11 cellular contexts compared by ENCODE assay signal in genomic region chr4:165476214-165477098, GRCh38.
DNase-seq lines count a peak whose midpoint lies in the region; TF ChIP-seq lines count a peak whose summit lies in the region.
"Had no signal": no experiment of that assay in that cellular context is flagged by ENCODE, and none has a peak within 500 bp of the region (broad histone marks: within the 10 kb centered on the region; RNA-seq: fewer than 3 reads in every experiment).

No MANE protein-coding gene starts in this region.

- DNase-seq in HCEC 1CT: peak; percentile 6
- peak; percentile 2 for DNase-seq in RPMI7951 (ENCODE audit: low read depth)
- peak; percentile 63 for DNase-seq in fibroblast of pulmonary artery (ENCODE audit: low read depth)
- no peak for DNase-seq in SW480 (ENCODE audit: low spot score)
- no peak for DNase-seq in NCI-H526 (lab: John Stamatoyannopoulos, UW)
- DNase-seq in COLO668 (lab: John Stamatoyannopoulos, UW; ENCODE audit: unreplicated experiment): no peak
- DNase-seq in A673 (ENCODE audit: low spot score): no peak
- DNase-seq: activated naive CD4-positive, alpha-beta T cell treated with anti-CD3 and anti-CD28 coated beads, Interleukin-2, amount 50 U/mL, for 16 hours; CD4-positive, alpha-beta T cell; stimulated activated CD4-positive, alpha-beta T cell treated with anti-CD3 and anti-CD28 coated beads, Interleukin-4, amount 100 ng/mL, for 24 hours had no signal

- POLR2A ChIA-PET in A673 (lab: Charles Lee; ENCODE audit: low non-redundant PET): interaction anchor here (0.6 to 0.7 kb wide), 2 partner anchors 1146 to 1165 kb away, joined by 3 read pairs; no protein-coding TSS in a partner anchor

- BruUV-seq in A673 (replicated peaks; lab: Mats Ljungman, UMichigan): no TSS peak

- H3K27ac ChIP-seq in skin epidermis (peak overlapping the region in 12 of 21 experiments; percentile 2 to 63 (median 44)), A673 (ENCODE audit: low read depth, low read length, poor library complexity, severe bottlenecking) (no peak overlapping the region)

- no peaks in the 10 kb centered on the region for H3K4me1 ChIP-seq in A673 (ENCODE audit: insufficient read depth, low read length, poor library complexity, severe bottlenecking)

- H3K36me3 ChIP-seq in A673 (ENCODE audit: insufficient read depth, low read length, poor library complexity, severe bottlenecking): no peaks in the 10 kb centered on the region

- no peaks in the 10 kb centered on the region for H3K27me3 ChIP-seq in A673 (replicated peaks; ENCODE audit: insufficient read depth, low read depth, low read length, poor library complexity)

- CTCF ChIA-PET in A673 (lab: Charles Lee): no interaction called here

- peaks cover 29% of the 10 kb centered on the region for H3K9me3 ChIP-seq in A673 (ENCODE audit: low read depth, low read length, poor library complexity, severe bottlenecking)

- intact Hi-C loops in A673 (cut with micrococcal nuclease; ENCODE audit: unreplicated experiment): no loop called here

- H3K4me3 ChIP-seq in fibroblast of pulmonary artery (replicated peaks; ENCODE audit: low read depth, low read length) (no peak overlapping the region), skin epidermis (no peak overlapping the region), A673 (ENCODE audit: low read depth, low read length, poor library complexity, severe bottlenecking) (no peak overlapping the region)

- TF ChIP-seq CTCF in fibroblast of pulmonary artery (IDR thresholded peaks at IDR 0.05; ENCODE audit: low read length, missing control alignments) (no peak), A673 (conservative IDR thresholded peaks at IDR 0.05; ENCODE audit: low read depth, low read length) (no peak)

Comparison
In these comparisons a context has a peak if more than half of its experiments do, and no peak if none do; other contexts are left out.
1. DNase-seq: peak in HCEC 1CT (single experiment), RPMI7951 (single experiment) and fibroblast of pulmonary artery (single experiment); none in SW480 (single experiment), NCI-H526 (0 of 2), COLO668 (single experiment) and A673 (single experiment).